In the genomic region with DNA sequence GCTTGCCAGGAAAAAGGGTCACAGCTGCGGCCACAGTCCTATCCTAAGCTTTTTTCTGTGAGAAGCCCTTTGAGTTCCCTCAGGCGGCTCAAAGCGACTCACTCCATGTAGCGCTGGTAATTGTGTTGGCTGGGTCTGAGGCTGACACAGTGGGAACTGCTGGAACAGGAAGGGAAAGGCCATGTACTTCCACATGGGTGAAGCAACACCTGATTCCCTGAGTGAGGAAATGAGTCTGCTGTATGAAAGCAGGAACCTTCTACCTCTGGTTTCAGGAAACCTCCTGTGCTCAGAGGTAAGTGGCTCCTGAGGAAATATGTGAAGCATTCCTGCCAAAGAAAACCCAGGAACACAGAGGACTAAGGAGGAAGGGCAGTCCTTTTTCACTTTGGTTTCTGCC, we compare ENCODE assay signal across 14 cellular contexts.
DNase-seq lines count a peak whose midpoint lies in the region; ATAC-seq and TF ChIP-seq lines count a peak whose summit lies in the region.
"Had no signal": no experiment of that assay in that cellular context is flagged by ENCODE, and none has a peak within 500 bp of the region (broad histone marks: within the 10 kb centered on the region; RNA-seq: fewer than 3 reads in every experiment).

No MANE protein-coding gene starts in this region.

- ATAC-seq in GM23338: peak; percentile 58
- peak; percentile 83 for ATAC-seq in RWPE2 (ENCODE audit: low read depth)
- peak; percentile 37 for ATAC-seq in lung (ENCODE audit: insufficient read depth, low FRiP score)
- no peak for ATAC-seq in GM21723 (IDR thresholded peaks at IDR 0.05; ENCODE audit: unreplicated experiment)
- no peak for ATAC-seq in GM21360 (IDR thresholded peaks at IDR 0.05; ENCODE audit: unreplicated experiment)
- ATAC-seq: CD8-positive, alpha-beta T cell had no signal

- H3K4me2 ChIP-seq in GM23338: no peak overlapping the region
- H3K4me2 ChIP-seq: BLaER1 had no signal

- TF ChIP-seq CTCF in GM23338 (conservative IDR thresholded peaks at IDR 0.05; ENCODE audit: low read depth in 2 of 2) (no peak), RWPE2 (IDR thresholded peaks at IDR 0.05; ENCODE audit: poor library complexity, severe bottlenecking) (no peak), epithelial cell of esophagus (IDR thresholded peaks at IDR 0.05; ENCODE audit: insufficient read depth, low read depth, low read length, missing control alignments) (no peak), lung (IDR thresholded peaks at IDR 0.05; ENCODE audit: control extremely low read depth, extremely low read depth) (no peak), esophagus squamous epithelium (IDR thresholded peaks at IDR 0.05) (no peak)

- no peak overlapping the region for H3K4me3 Mint-ChIP-seq in GM23338
- H3K4me3 Mint-ChIP-seq: CD8-positive, alpha-beta T cell; HFFc6 had no signal

- H2AFZ ChIP-seq in GM23338: peak overlapping the region; percentile 80; the same call in 1 of the 2 replicates

- H3K9me2 ChIP-seq in GM23338 (ENCODE audit: insufficient read depth): no peaks in the 10 kb centered on the region; the same call in 1 of the 2 replicates

- peaks cover 4% of the 10 kb centered on the region; the same call in 2 of the 3 replicates for H3K9me3 Mint-ChIP-seq in GM23338

- H3K27me3 Mint-ChIP-seq in GM23338 (ENCODE audit: insufficient read depth, low read depth, poor library complexity): no peaks in the 10 kb centered on the region

- H3K36me3 Mint-ChIP-seq in GM23338 (ENCODE audit: low read depth): peaks cover 6% of the 10 kb centered on the region; the same call in 1 of the 3 replicates
- H3K36me3 Mint-ChIP-seq: CD8-positive, alpha-beta T cell had no signal

- DNase-seq in GM23338 (ENCODE audit: low spot score) (peak; percentile 15), RWPE2 (ENCODE audit: low spot score) (no peak), epithelial cell of esophagus (ENCODE audit: low read depth) (peak; percentile 69), lung (ENCODE audit: low spot score) (no peak), SJCRH30 (no peak), esophagus squamous epithelium (lab: John Stamatoyannopoulos, UW) (no peak)
- DNase-seq: CD8-positive, alpha-beta T cell; HFFc6; NCI-H1105; NCI-H1694 treated with DMSO at 0.1 percent for 48 hours; NK-92 treated with Interleukin-12 subunit alpha and Interleukin-12 subunit beta, amount 100 ng/mL, for 24 hours had no signal

- peaks cover 20% of the 10 kb centered on the region for H3K4me1 Mint-ChIP-seq in GM23338

- no peaks in the 10 kb centered on the region for H3K79me2 ChIP-seq in GM23338 (replicated peaks; ENCODE audit: insufficient read depth)

- intact Hi-C loops in esophagus squamous epithelium (cut with DNase I): no loop called here

- no peaks in the 10 kb centered on the region; the same call in 1 of the 2 replicates for H3K4me1 ChIP-seq in GM23338 (ENCODE audit: insufficient read depth)
- peaks cover 10% of the 10 kb centered on the region for H3K4me1 ChIP-seq in RWPE2 (ENCODE audit: insufficient read depth, poor library complexity, severe bottlenecking)
- no peaks in the 10 kb centered on the region for H3K4me1 ChIP-seq in lung (ENCODE audit: control insufficient read depth in 2 of 2, insufficient read depth in 2 of 2, low read length in 2 of 2)
- H3K4me1 ChIP-seq in SJCRH30: no peaks in the 10 kb centered on the region
- no peaks in the 10 kb centered on the region for H3K4me1 ChIP-seq in esophagus squamous epithelium
- H3K4me1 ChIP-seq: BLaER1 had no signal

- WGBS in lung, 2 donors: 87 to 93% methylated on average over 4 of the region's 4 CpGs
- 80 to 83% methylated on average over 1 of the region's 4 CpGs for WGBS in esophagus squamous epithelium, 2 donors

- H3K36me3 ChIP-seq in GM23338 (ENCODE audit: insufficient read depth) (no peaks in the 10 kb centered on the region), RWPE2 (ENCODE audit: low read depth) (no peaks in the 10 kb centered on the region), lung (ENCODE audit: control insufficient read depth in 2 of 2, insufficient read depth in 2 of 2, low read length in 2 of 2) (no peaks in the 10 kb centered on the region), SJCRH30 (no peaks in the 10 kb centered on the region), esophagus squamous epithelium (no peaks in the 10 kb centered on the region)
- H3K36me3 ChIP-seq: BLaER1 had no signal

- peak overlapping the region; percentile 7; the same call in 1 of the 2 replicates for H3K27ac ChIP-seq in GM23338 (ENCODE audit: low read depth)
- H3K27ac ChIP-seq in RWPE2 (ENCODE audit: poor library complexity, severe bottlenecking): peak overlapping the region; percentile 45
- no peak overlapping the region for H3K27ac ChIP-seq in lung (ENCODE audit: low read depth in 1 of 2, low read length in 1 of 2)
- no peak overlapping the region for H3K27ac ChIP-seq in SJCRH30
- no peak overlapping the region for H3K27ac ChIP-seq in esophagus squamous epithelium
- H3K27ac ChIP-seq: BLaER1 had no signal

- no peak overlapping the region for H3K4me3 ChIP-seq in GM23338
- no peak overlapping the region for H3K4me3 ChIP-seq in RWPE2 (ENCODE audit: severe bottlenecking)
- H3K4me3 ChIP-seq in epithelial cell of esophagus (ENCODE audit: low read length): no peak overlapping the region
- no peak overlapping the region for H3K4me3 ChIP-seq in lung
- H3K4me3 ChIP-seq in SJCRH30: no peak overlapping the region
- H3K4me3 ChIP-seq in esophagus squamous epithelium: no peak overlapping the region
- H3K4me3 ChIP-seq: BLaER1 had no signal

- no peaks in the 10 kb centered on the region for H3F3A ChIP-seq in GM23338 (replicated peaks; ENCODE audit: low read depth)

- H3K27ac Mint-ChIP-seq in GM23338: peak overlapping the region; percentile 30; the same call in 1 of the 2 replicates
- H3K27ac Mint-ChIP-seq: CD8-positive, alpha-beta T cell; HFFc6 had no signal

- TF ChIP-seq POLR2A in esophagus squamous epithelium (IDR thresholded peaks at IDR 0.05): no peak

- H4K20me1 ChIP-seq in GM23338 (replicated peaks; ENCODE audit: insufficient read depth): no peaks in the 10 kb centered on the region
- H4K20me1 ChIP-seq: BLaER1 had no signal

- H3K9me3 ChIP-seq in RWPE2 (ENCODE audit: severe bottlenecking): no peaks in the 10 kb centered on the region
- H3K9me3 ChIP-seq in lung (ENCODE audit: control insufficient read depth in 2 of 2, insufficient read depth in 1 of 2, low read length in 1 of 2): peaks cover 0 to 2% of the 10 kb centered on the region in 2 donors
- H3K9me3 ChIP-seq in SJCRH30 (replicated peaks): no peaks in the 10 kb centered on the region
- H3K9me3 ChIP-seq in esophagus squamous epithelium: peaks cover 0 to 3% (median 0%) of the 10 kb centered on the region in 3 donors
- H3K9me3 ChIP-seq: BLaER1 had no signal

- H3K27me3 ChIP-seq in GM23338 (ENCODE audit: insufficient read depth) (no peaks in the 10 kb centered on the region), RWPE2 (ENCODE audit: insufficient read depth, poor library complexity, severe bottlenecking) (no peaks in the 10 kb centered on the region), lung (ENCODE audit: control insufficient read depth, insufficient read depth) (no peaks in the 10 kb centered on the region), SJCRH30 (no peaks in the 10 kb centered on the region), esophagus squamous epithelium (no peaks in the 10 kb centered on the region)
- H3K27me3 ChIP-seq: BLaER1 had no signal

TF ChIP-seq in GM23338, 12 proteins besides CTCF, POLR2A, EP300 and RAD21 (continues in another document):
- TF ChIP-seq POLR2AphosphoS5 (IDR thresholded peaks at IDR 0.05; ENCODE audit: low read depth) (no peak), STAT1 (IDR thresholded peaks at IDR 0.05; ENCODE audit: unreplicated experiment) (no peak), ZNF114 (CRISPR knock-in tag; IDR thresholded peaks at IDR 0.05) (no peak), ZNF331 (CRISPR knock-in tag; IDR thresholded peaks at IDR 0.05; ENCODE audit: low read depth) (no peak)

Comparison
In these comparisons a context has a peak if more than half of its experiments do, and no peak if none do; other contexts are left out.
1. ATAC-seq: peak in GM23338 (single experiment), RWPE2 (single experiment) and lung (single experiment); none in GM21723 (single experiment) and GM21360 (single experiment).
2. DNase-seq: peak in GM23338 (single experiment) and epithelial cell of esophagus (single experiment); none in RWPE2 (single experiment), lung (single experiment), SJCRH30 (0 of 2) and esophagus squamous epithelium (single experiment).
3. H3K27ac ChIP-seq: peak in GM23338 (single experiment) and RWPE2 (single experiment); none in lung (0 of 2), SJCRH30 (single experiment) and esophagus squamous epithelium (0 of 4).